Comparison of ENCODE assay signal across 1 cellular context in the genomic region with DNA sequence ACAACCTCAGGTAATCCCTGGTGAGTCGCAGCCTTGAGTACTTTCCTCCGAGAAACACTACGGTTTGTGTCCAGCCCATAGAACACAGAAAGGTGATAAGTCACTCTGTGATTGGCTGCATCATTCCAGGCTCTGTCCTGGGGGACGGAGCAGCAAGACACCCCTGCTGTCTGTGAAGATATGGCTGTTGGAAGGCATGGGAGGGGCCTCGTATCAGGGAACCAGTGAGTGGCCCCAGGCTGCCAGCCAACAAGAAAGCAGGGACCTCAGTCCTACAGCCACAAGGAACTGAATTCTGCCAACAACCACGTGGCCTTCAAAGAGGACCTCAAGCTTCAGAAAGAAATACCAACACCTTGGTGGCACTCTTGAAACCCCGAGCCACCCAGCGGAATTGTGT.
TF ChIP-seq lines count a peak whose summit lies in the region.

No MANE protein-coding gene starts in this region.

TF ChIP-seq in K562, 482 proteins besides CTCF, POLR2A, EP300 and RAD21:
- TF ChIP-seq ZNF239 (CRISPR knock-in tag; IDR thresholded peaks at IDR 0.05) (no peak), ZNF24 (IDR thresholded peaks at IDR 0.05) (no peak), ZNF217 (CRISPR knock-in tag; IDR thresholded peaks at IDR 0.05) (no peak), RFX7 (CRISPR knock-in tag; IDR thresholded peaks at IDR 0.05) (no peak), SMAD1 (IDR thresholded peaks at IDR 0.05; ENCODE audit: low read depth, low read length, partially characterized antibody) (no peak), ZNF184 (CRISPR knock-in tag; IDR thresholded peaks at IDR 0.05) (no peak), FOXA1 (IDR thresholded peaks at IDR 0.05; ENCODE audit: borderline replicate concordance) (no peak), KAT2B (IDR thresholded peaks at IDR 0.05; ENCODE audit: low read depth, low read length) (no peak), ZNF830 (CRISPR knock-in tag; IDR thresholded peaks at IDR 0.05) (no peak), CC2D1A (IDR thresholded peaks at IDR 0.05) (no peak), TSC22D4 (tag; IDR thresholded peaks at IDR 0.05) (no peak), GATAD2A (IDR thresholded peaks at IDR 0.05) (no peak)
- TF ChIP-seq, protein P1, sequence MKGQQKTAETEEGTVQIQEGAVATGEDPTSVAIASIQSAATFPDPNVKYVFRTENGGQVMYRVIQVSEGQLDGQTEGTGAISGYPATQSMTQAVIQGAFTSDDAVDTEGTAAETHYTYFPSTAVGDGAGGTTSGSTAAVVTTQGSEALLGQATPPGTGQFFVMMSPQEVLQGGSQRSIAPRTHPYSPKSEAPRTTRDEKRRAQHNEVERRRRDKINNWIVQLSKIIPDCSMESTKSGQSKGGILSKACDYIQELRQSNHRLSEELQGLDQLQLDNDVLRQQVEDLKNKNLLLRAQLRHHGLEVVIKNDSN (CRISPR knock-in tag; IDR thresholded peaks at IDR 0.05): no peak
TF ChIP-seq in K562: peak in this region for 0.
